ENCODE assay signal across 8 cellular contexts in the genomic region with DNA sequence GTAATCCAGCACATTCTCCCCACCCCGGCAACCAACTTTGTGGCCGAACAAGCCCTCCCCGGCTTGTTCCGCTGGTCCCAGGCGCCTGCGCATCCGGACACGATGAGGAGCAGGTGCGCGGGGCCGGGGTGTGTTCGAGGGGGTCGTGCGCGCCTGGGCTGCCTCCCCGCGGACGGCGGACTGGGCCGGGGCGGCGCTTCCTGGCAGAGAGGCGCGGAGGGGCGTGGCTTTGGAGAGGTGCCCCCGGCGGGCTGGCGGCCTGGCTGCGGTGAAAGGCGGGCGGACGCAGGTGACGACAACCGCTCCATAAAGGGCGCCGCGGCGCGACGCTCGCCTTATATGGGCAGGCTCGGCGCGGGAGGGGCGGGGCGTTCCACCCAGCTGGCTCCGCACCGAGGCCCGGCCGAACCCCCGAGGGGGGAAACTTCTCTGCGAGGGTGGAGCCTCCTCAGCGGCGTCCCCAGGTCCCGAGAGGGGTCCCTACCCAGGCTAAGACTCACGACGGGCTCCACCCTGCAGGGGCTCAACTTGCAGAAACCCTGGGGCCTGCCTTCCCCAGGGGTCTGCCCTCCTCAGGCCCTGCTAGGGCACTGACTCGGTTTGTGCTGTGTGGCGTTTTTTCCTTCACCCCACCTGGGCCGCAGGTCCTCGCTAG. TPM values are rescaled to one million over a fixed set of nuclear protein-coding genes. Genes with fewer than 3 reads are reported as not detected.
DNase-seq lines count a peak whose midpoint lies in the region; ATAC-seq and TF ChIP-seq lines count a peak whose summit lies in the region.

No MANE protein-coding gene starts in this region.

- peak overlapping the region; percentile 50 for H3K4me3 ChIP-seq in AG04450 (ENCODE audit: low read depth, low read length)
- H3K4me3 ChIP-seq in endocrine pancreas (ENCODE audit: control insufficient read depth, insufficient read depth, low read length) = peak overlapping the region; percentile 38
- peak overlapping the region; percentile 31 for H3K4me3 ChIP-seq in mesodermal cell (ENCODE audit: extremely low read depth, insufficient read depth, low read length, poor library complexity, severe bottlenecking)

- no peaks in the 10 kb centered on the region; the same call in 1 of the 2 replicates for H3K9me3 ChIP-seq in AG04450 (ENCODE audit: control insufficient read depth, insufficient read depth, low read length)
- no peaks in the 10 kb centered on the region for H3K9me3 ChIP-seq in endocrine pancreas (ENCODE audit: control insufficient read depth, low read length)
- H3K9me3 ChIP-seq in mesodermal cell (ENCODE audit: control insufficient read depth, low read length) = no peaks in the 10 kb centered on the region

- H3K27me3 ChIP-seq in AG04450 (ENCODE audit: control insufficient read depth, insufficient read depth, low read length) (no peaks in the 10 kb centered on the region), endocrine pancreas (ENCODE audit: control insufficient read depth, insufficient read depth, low read length) (no peaks in the 10 kb centered on the region)

- H3K4me1 ChIP-seq in endocrine pancreas (ENCODE audit: control insufficient read depth, insufficient read depth, low read length) (no peaks in the 10 kb centered on the region), mesodermal cell (ENCODE audit: control insufficient read depth, insufficient read depth, low read length, poor library complexity, severe bottlenecking) (peaks cover 15% of the 10 kb centered on the region)

- ATAC-seq in GM19025 (IDR thresholded peaks at IDR 0.05; ENCODE audit: low read depth, unreplicated experiment) (peak; percentile 50), HG03460 (IDR thresholded peaks at IDR 0.05; ENCODE audit: unreplicated experiment) (peak; percentile 43)

- POLR2A ChIA-PET in AG04450 (lab: Yijun Ruan, JAX) = interaction anchor here (0.6 to 1.6 kb wide), 5 partner anchors 10 to 77 kb away, joined by 3 to 18 read pairs (median 6); a partner anchor contains a TSS

- H3K27ac ChIP-seq in AG04450 (ENCODE audit: low read depth, low read length) = peak overlapping the region; percentile 52
- H3K27ac ChIP-seq in mesodermal cell (ENCODE audit: low read depth, low read length, severe bottlenecking) = peak overlapping the region; percentile 16

- H3K9ac ChIP-seq in endocrine pancreas (ENCODE audit: control insufficient read depth, insufficient read depth, low read length) = peak overlapping the region; percentile 74

- peak; percentile 6; the same call in 1 of the 2 replicates for TF ChIP-seq CTCF in AG04450 (IDR thresholded peaks at IDR 0.05; ENCODE audit: low read depth, low read length)

- H3K36me3 ChIP-seq in endocrine pancreas (ENCODE audit: control insufficient read depth, insufficient read depth, low read length) (no peaks in the 10 kb centered on the region), mesodermal cell (ENCODE audit: control insufficient read depth, insufficient read depth, low read length) (no peaks in the 10 kb centered on the region)

- CTCF ChIA-PET in AG04450 (lab: Charles Lee) = interaction anchor here (1.7 kb wide), 1 partner anchor 15 kb away, joined by 4 read pairs; no protein-coding TSS in a partner anchor

- 4 to 5% methylated on average over 33 to 59 of the region's 61 CpGs for WGBS in mesodermal cell (ENCODE audit: insufficient coverage in 2 of 2), 2 experiments

- DNase-seq in AG04450 (ENCODE audit: low read depth, low spot score) (peak; percentile 72), NK-92 (lab: John Stamatoyannopoulos, UW; ENCODE audit: unreplicated experiment) (peak; percentile 42)
- peak; percentile 86 for DNase-seq in activated CD8-positive, alpha-beta memory T cell treated with anti-CD3 and anti-CD28 coated beads, Interleukin-2, amount 50 U/mL, for 24 hours (ENCODE audit: extremely low read depth)
- peak; percentile 92 for DNase-seq in stimulated activated CD8-positive, alpha-beta memory T cell treated with anti-CD3 and anti-CD28 coated beads, Interleukin-15, amount 100 ng/mL, for 1 hour (ENCODE audit: low read depth)

RNA-seq across cellular contexts. Expression of a gene that starts 26.4 kb away (rescaled TPM):
- 157 and 168 TPM in 2 replicates for polyA plus RNA-seq in AG04450 (2011; rRNA removed)
- 88.0 and 98.3 TPM in 2 replicates for polyA minus RNA-seq in AG04450 (2011; rRNA and poly(A)+ RNA removed)
- 68.8 TPM for polyA plus RNA-seq in mesodermal cell (2013, experiment 1 of 2)
- polyA plus RNA-seq in mesodermal cell (2013, experiment 2 of 2) = 64.2 TPM

RNA-seq across cellular contexts. Expression of a gene that starts 51.8 kb away (rescaled TPM):
- polyA plus RNA-seq in AG04450 (2011; rRNA removed) = 2.4 and 3.3 TPM in 2 replicates
- polyA minus RNA-seq in AG04450 (2011; rRNA and poly(A)+ RNA removed) = 3.7 and 5.1 TPM in 2 replicates
- 6.3 TPM for polyA plus RNA-seq in mesodermal cell (2013, experiment 1 of 2)
- polyA plus RNA-seq in mesodermal cell (2013, experiment 2 of 2) = 4.8 TPM

Comparison
In these comparisons a context has a peak if more than half of its experiments do, and no peak if none do; other contexts are left out.
1. Peak in every context shown above with its lines: DNase-seq, ATAC-seq, H3K4me3 ChIP-seq and H3K27ac ChIP-seq.
2. DNase-seq: peak in every context shown above with its lines; median percentile 92 in stimulated activated CD8-positive, alpha-beta memory T cell treated with anti-CD3 and anti-CD28 coated beads, Interleukin-15, amount 100 ng/mL, for 1 hour; 86 in activated CD8-positive, alpha-beta memory T cell treated with anti-CD3 and anti-CD28 coated beads, Interleukin-2, amount 50 U/mL, for 24 hours; 72 in AG04450; 42 in NK-92.